In genomic region chr7:112792431-112792830, GRCh38 we compare ENCODE assay signal across 17 cellular contexts.
"Had no signal": no experiment of that assay in that cellular context is flagged by ENCODE, and none has a peak within 500 bp of the region (broad histone marks: within the 10 kb centered on the region; RNA-seq: fewer than 3 reads in every experiment).

No MANE protein-coding gene starts in this region.

- H3K27ac ChIP-seq: neural progenitor cell, ovary, stomach, testis, upper lobe of right lung had no signal

- DNase-seq: activated CD4-positive, alpha-beta T cell treated with anti-CD3 and anti-CD28 coated beads, Interleukin-2, amount 10 ng/mL, durations not matched to agents 24 days and 14 days; activated CD4-positive, CD25-positive, alpha-beta regulatory T cell; activated CD8-positive, alpha-beta memory T cell treated with anti-CD3 and anti-CD28 coated beads, Interleukin-2, amount 50 U/mL, for 48 hours; activated naive CD4-positive, alpha-beta T cell treated with Interleukin-2 at 50 U/mL for 16 hours; activated naive CD8-positive, alpha-beta T cell treated with anti-CD3 and anti-CD28 coated beads, Interleukin-2, amount 50 U/mL, for 24 hours; aorta; effector memory CD4-positive, alpha-beta T cell; foreskin melanocyte; ovary; stimulated activated CD4-positive, alpha-beta T cell treated with anti-CD3 and anti-CD28 coated beads, Interleukin-12 subunit alpha, Interleukin-12 subunit beta, amount 100 ng/mL, for 4 hours; stimulated activated CD4-positive, alpha-beta T cell treated with anti-CD3 and anti-CD28 coated beads, Interleukin-2, amount 100 ng/mL, for 24 hours; stomach; testis; upper lobe of right lung had no signal

- H3K4me3 Mint-ChIP-seq: activated CD4-positive, alpha-beta T cell treated with anti-CD3 and anti-CD28 coated beads, Interleukin-2, amount 10 ng/mL, durations not matched to agents 24 days and 14 days; activated naive CD8-positive, alpha-beta T cell treated with anti-CD3 and anti-CD28 coated beads, Interleukin-2, amount 50 U/mL, for 24 hours; dendritic cell treated with granulocyte-macrophage colony-stimulating factor and Interleukin-4, amounts not matched to agents 40 ng/mL and 50 ng/mL, for 4 days; neural progenitor cell had no signal

- H3K9ac ChIP-seq: neural progenitor cell had no signal

- H3K27ac Mint-ChIP-seq: activated CD4-positive, alpha-beta T cell treated with anti-CD3 and anti-CD28 coated beads, Interleukin-2, amount 10 ng/mL, durations not matched to agents 24 days and 14 days; activated naive CD8-positive, alpha-beta T cell treated with anti-CD3 and anti-CD28 coated beads, Interleukin-2, amount 50 U/mL, for 24 hours; neural progenitor cell had no signal

- H3K36me3 ChIP-seq: neural progenitor cell, ovary, stomach, upper lobe of right lung had no signal

- H3K27me3 ChIP-seq: neural progenitor cell, ovary, stomach, testis, upper lobe of right lung had no signal

- H2AFZ ChIP-seq: neural progenitor cell had no signal

- H3K4me2 ChIP-seq: neural progenitor cell had no signal

- FAIRE-seq: bronchial epithelial cell had no signal

- H3K9me3 ChIP-seq: ovary, stomach, testis, upper lobe of right lung had no signal

- H3K4me1 ChIP-seq: neural progenitor cell had no signal

- H3K9me3 Mint-ChIP-seq: activated CD4-positive, alpha-beta T cell treated with anti-CD3 and anti-CD28 coated beads, Interleukin-2, amount 10 ng/mL, durations not matched to agents 24 days and 14 days; activated naive CD8-positive, alpha-beta T cell treated with anti-CD3 and anti-CD28 coated beads, Interleukin-2, amount 50 U/mL, for 24 hours; dendritic cell treated with granulocyte-macrophage colony-stimulating factor and Interleukin-4, amounts not matched to agents 40 ng/mL and 50 ng/mL, for 4 days; neural progenitor cell had no signal

- H3K4me3 ChIP-seq: neural progenitor cell, ovary, stomach, upper lobe of right lung had no signal

- H3K27me3 Mint-ChIP-seq: activated CD4-positive, alpha-beta T cell treated with anti-CD3 and anti-CD28 coated beads, Interleukin-2, amount 10 ng/mL, durations not matched to agents 24 days and 14 days; activated naive CD8-positive, alpha-beta T cell treated with anti-CD3 and anti-CD28 coated beads, Interleukin-2, amount 50 U/mL, for 24 hours; dendritic cell treated with granulocyte-macrophage colony-stimulating factor and Interleukin-4, amounts not matched to agents 40 ng/mL and 50 ng/mL, for 4 days had no signal
